In the genomic region with DNA sequence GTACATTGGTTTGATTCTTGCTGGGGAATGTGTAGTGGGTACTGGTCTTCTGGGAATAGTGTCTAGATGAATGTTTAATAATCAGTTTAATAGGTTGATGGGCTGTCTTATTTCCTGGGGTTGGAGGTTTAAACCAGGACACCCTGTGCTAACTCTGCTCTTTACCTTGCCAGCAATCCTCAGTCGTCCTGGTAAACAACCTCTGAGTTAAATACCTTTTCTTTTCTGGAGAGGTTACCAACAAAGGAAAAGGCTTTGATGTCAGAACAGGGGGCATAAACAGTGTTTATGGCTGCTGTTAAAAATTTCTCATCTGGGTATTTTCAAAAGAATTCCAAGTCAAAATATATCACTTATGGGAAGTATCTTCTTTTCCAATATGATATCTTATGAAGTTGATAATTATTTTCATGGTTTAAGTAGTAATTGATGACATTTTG, we compare ENCODE assay signal across 12 cellular contexts. TPM values are rescaled to one million over a fixed set of nuclear protein-coding genes. Genes with fewer than 3 reads are reported as not detected.
DNase-seq lines count a peak whose midpoint lies in the region; ATAC-seq and TF ChIP-seq lines count a peak whose summit lies in the region.
"Had no signal": no experiment of that assay in that cellular context is flagged by ENCODE, and none has a peak within 500 bp of the region (broad histone marks: within the 10 kb centered on the region; RNA-seq: fewer than 3 reads in every experiment).

No MANE protein-coding gene starts in this region.

- H3K27ac ChIP-seq in KMS-11 (peak overlapping the region; percentile 84), fibroblast of lung (ENCODE audit: insufficient read depth, low read length) (peak overlapping the region; percentile 23), suprapubic skin (peak overlapping the region; percentile 38), A673 (ENCODE audit: low read depth, low read length, poor library complexity, severe bottlenecking) (no peak overlapping the region)

- DNase-seq in fibroblast of lung (ENCODE audit: low read depth in 2 of 2), result no peak
- no peak for DNase-seq in suprapubic skin (ENCODE audit: low spot score in 2 of 2)
- DNase-seq in A673 (ENCODE audit: low spot score), result no peak
- no peak for DNase-seq in DMS53 treated with DMSO at 0.1 percent for 48 hours (lab: John Stamatoyannopoulos, UW; ENCODE audit: unreplicated experiment)
- DNase-seq: CD8-positive, alpha-beta T cell; effector memory CD4-positive, alpha-beta T cell; left cardiac atrium; naive thymus-derived CD4-positive, alpha-beta T cell; NCI-H2081 treated with DMSO at 0.1 percent for 48 hours had no signal

- H4K20me1 ChIP-seq in KMS-11 (ENCODE audit: insufficient read depth) (no peaks in the 10 kb centered on the region), fibroblast of lung (ENCODE audit: control insufficient read depth, extremely low read depth, insufficient read depth, low read length) (no peaks in the 10 kb centered on the region)

- H2AFZ ChIP-seq in KMS-11 (ENCODE audit: low read depth) (peak overlapping the region; percentile 9; the same call in 1 of the 2 replicates), fibroblast of lung (ENCODE audit: low read length) (no peak overlapping the region)

- 43% methylated on average over 1 of the region's 1 CpG for WGBS in suprapubic skin

- no peaks in the 10 kb centered on the region for H3K36me3 ChIP-seq in KMS-11 (ENCODE audit: insufficient read depth)
- no peaks in the 10 kb centered on the region for H3K36me3 ChIP-seq in fibroblast of lung (ENCODE audit: control insufficient read depth, insufficient read depth, low read length)
- H3K36me3 ChIP-seq in suprapubic skin, result no peaks in the 10 kb centered on the region
- no peaks in the 10 kb centered on the region for H3K36me3 ChIP-seq in A673 (ENCODE audit: insufficient read depth, low read length, poor library complexity, severe bottlenecking)

- intact Hi-C loops in A673 (cut with micrococcal nuclease; ENCODE audit: unreplicated experiment), result no loop called here

- POLR2A ChIA-PET in A673 (lab: Charles Lee; ENCODE audit: low non-redundant PET), result no interaction called here

- H3K27me3 ChIP-seq in KMS-11 (ENCODE audit: insufficient read depth, low read depth) (no peaks in the 10 kb centered on the region), fibroblast of lung (ENCODE audit: control insufficient read depth, insufficient read depth, low read length) (no peaks in the 10 kb centered on the region), suprapubic skin (no peaks in the 10 kb centered on the region), A673 (replicated peaks; ENCODE audit: insufficient read depth, low read depth, low read length, poor library complexity) (no peaks in the 10 kb centered on the region)

- no peak for TF ChIP-seq CTCF in KMS-11 (conservative IDR thresholded peaks at IDR 0.05; ENCODE audit: low read depth, low read length)
- TF ChIP-seq CTCF in fibroblast of lung (conservative IDR thresholded peaks at IDR 0.05 in 1 of 2, IDR thresholded peaks at IDR 0.05 in 1 of 2; ENCODE audit: low read depth in 1 of 2, low read length in 2 of 2), result no peak
- TF ChIP-seq CTCF in suprapubic skin (IDR thresholded peaks at IDR 0.05), result no peak
- no peak for TF ChIP-seq CTCF in A673 (conservative IDR thresholded peaks at IDR 0.05; ENCODE audit: low read depth, low read length)

- BruUV-seq in A673 (replicated peaks; lab: Mats Ljungman, UMichigan), result no TSS peak

- H3K4me3 ChIP-seq in KMS-11 (IDR thresholded peaks at IDR 0.05; ENCODE audit: insufficient read depth, low read depth, low read length), result no peak overlapping the region
- no peak overlapping the region for H3K4me3 ChIP-seq in fibroblast of lung (replicated peaks in 1 of 4; ENCODE audit: control extremely low read depth in 1 of 4, insufficient read depth in 1 of 4, low read depth in 3 of 4, low read length in 4 of 4)
- no peak overlapping the region for H3K4me3 ChIP-seq in suprapubic skin
- H3K4me3 ChIP-seq in A673 (ENCODE audit: low read depth, low read length, poor library complexity, severe bottlenecking), result no peak overlapping the region

- H3K9ac ChIP-seq in KMS-11, result peak overlapping the region; percentile 25; the same call in 1 of the 2 replicates
- no peak overlapping the region for H3K9ac ChIP-seq in fibroblast of lung (ENCODE audit: insufficient read depth, low read length)

- no peak for TF ChIP-seq POLR2A in suprapubic skin (IDR thresholded peaks at IDR 0.05)

- H3K4me2 ChIP-seq in KMS-11 (peak overlapping the region; percentile 79), fibroblast of lung (ENCODE audit: extremely low read depth, insufficient read depth, low read length) (peak overlapping the region; percentile 33)

- H3K4me1 ChIP-seq in KMS-11 (ENCODE audit: low read depth, poor library complexity, severe bottlenecking) (peaks cover 66% of the 10 kb centered on the region), fibroblast of lung (ENCODE audit: control insufficient read depth, extremely low read depth, insufficient read depth, low read length) (peaks cover 25% of the 10 kb centered on the region), suprapubic skin (peaks cover 65% of the 10 kb centered on the region), A673 (ENCODE audit: insufficient read depth, low read length, poor library complexity, severe bottlenecking) (peaks cover 3% of the 10 kb centered on the region)

- no peaks in the 10 kb centered on the region for H3K9me3 ChIP-seq in fibroblast of lung (ENCODE audit: control insufficient read depth, insufficient read depth, low read depth, low read length)
- no peaks in the 10 kb centered on the region for H3K9me3 ChIP-seq in suprapubic skin
- H3K9me3 ChIP-seq in A673 (ENCODE audit: low read depth, low read length, poor library complexity, severe bottlenecking), result no peaks in the 10 kb centered on the region

- no peak for TF ChIP-seq EP300 in suprapubic skin (IDR thresholded peaks at IDR 0.05)

- ATAC-seq in GM19463 (IDR thresholded peaks at IDR 0.05; ENCODE audit: unreplicated experiment), result peak; percentile 19
- no peak for ATAC-seq in GM19035 (IDR thresholded peaks at IDR 0.05; ENCODE audit: unreplicated experiment)
- ATAC-seq: CD8-positive, alpha-beta T cell; left cardiac atrium; naive thymus-derived CD4-positive, alpha-beta T cell had no signal

- H3K79me2 ChIP-seq in KMS-11 (ENCODE audit: insufficient read depth, low read depth), result peaks cover 37% of the 10 kb centered on the region; the same call in 1 of the 2 replicates
- H3K79me2 ChIP-seq in fibroblast of lung (ENCODE audit: control insufficient read depth, insufficient read depth, low read length), result no peaks in the 10 kb centered on the region

- CTCF ChIA-PET in A673 (lab: Charles Lee), result no interaction called here

RNA-seq across cellular contexts. Expression of a gene that starts 23.5 kb away (rescaled TPM):
- total RNA-seq in fibroblast of lung (22.3 and 34.3 TPM in 2 replicates), suprapubic skin (10 to 100 TPM; 19.4 to 35.3 (median 21.7) TPM), A673 (2021) (0.44 and 0.52 TPM in 2 replicates)
- polyA plus RNA-seq in fibroblast of lung, result 21.0 and 31.6 TPM in 2 replicates
- 11.1 and 17.8 TPM in 2 replicates for polyA plus RNA-seq in fibroblast of lung (2012)
- polyA minus RNA-seq in fibroblast of lung (ENCODE audit: low replicate concordance), result 38.9 and 47.8 TPM in 2 replicates
- total RNA-seq: CD8-positive, alpha-beta T cell had no signal
- polyA plus RNA-seq: naive thymus-derived CD4-positive, alpha-beta T cell had no signal

Comparison
In these comparisons a context has a peak if more than half of its experiments do, and no peak if none do; other contexts are left out.
1. RNA of a gene that starts 23.5 kb away (total RNA-seq): 22.3 to 34.3 TPM in fibroblast of lung and 19.4 to 35.3 TPM in suprapubic skin; 0.44 to 0.52 TPM in A673; every median in the first group is over 10 times any median in the second.